In the genomic region with DNA sequence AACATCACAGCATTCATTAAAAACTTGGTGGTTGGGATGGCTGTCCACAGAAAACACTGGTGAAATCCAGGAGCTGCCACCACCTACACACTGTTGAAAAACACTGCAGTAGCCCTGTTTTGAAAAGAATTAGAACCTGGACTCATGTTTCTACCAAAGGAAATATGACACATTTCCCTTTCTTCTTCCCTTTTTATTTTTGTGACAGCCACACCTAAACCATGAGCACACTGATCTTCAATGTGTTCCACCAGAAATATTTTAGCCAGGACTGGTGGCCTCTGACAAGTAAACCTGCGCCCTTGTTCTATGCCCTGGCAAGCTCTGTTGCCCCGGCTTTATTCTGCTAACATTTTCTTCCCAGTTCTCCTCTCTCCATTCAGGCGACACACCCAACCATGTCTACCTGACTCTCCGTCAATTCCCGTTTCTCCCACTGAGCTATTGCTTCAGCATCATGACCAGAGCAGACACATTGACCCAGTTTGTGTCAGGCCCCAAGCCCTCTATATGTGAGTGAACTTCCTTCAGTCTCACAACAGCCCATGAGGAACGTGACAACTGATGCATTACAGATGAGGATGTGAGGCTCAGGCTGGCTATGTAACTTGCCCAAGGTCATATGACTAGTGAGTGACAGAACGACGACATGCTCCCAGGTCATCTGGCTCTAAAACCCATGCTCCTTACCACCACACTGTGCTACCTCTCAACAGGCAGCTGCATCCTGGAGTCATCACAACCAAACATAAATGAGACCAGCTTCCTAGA, we compare ENCODE assay signal across 1 cellular context.
TF ChIP-seq lines count a peak whose summit lies in the region.

No MANE protein-coding gene starts in this region.

TF ChIP-seq in liver, 16 proteins besides CTCF, POLR2A, EP300 and RAD21 (continued from another document):
- no peak for TF ChIP-seq HNF4A (conservative IDR thresholded peaks at IDR 0.05)
- TF ChIP-seq ZBTB33 (IDR thresholded peaks at IDR 0.05): no peak
- TF ChIP-seq FOXA2 (IDR thresholded peaks at IDR 0.05): no peak
- TF ChIP-seq YY1 (IDR thresholded peaks at IDR 0.05): no peak
- no peak for TF ChIP-seq JUND (IDR thresholded peaks at IDR 0.05)
- TF ChIP-seq SP1 (IDR thresholded peaks at IDR 0.05): no peak
- TF ChIP-seq, protein P1, sequence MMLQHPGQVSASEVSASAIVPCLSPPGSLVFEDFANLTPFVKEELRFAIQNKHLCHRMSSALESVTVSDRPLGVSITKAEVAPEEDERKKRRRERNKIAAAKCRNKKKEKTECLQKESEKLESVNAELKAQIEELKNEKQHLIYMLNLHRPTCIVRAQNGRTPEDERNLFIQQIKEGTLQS (IDR thresholded peaks at IDR 0.05): no peak
- no peak for TF ChIP-seq RXRA (IDR thresholded peaks at IDR 0.05)
- TF ChIP-seq TAF1 (conservative IDR thresholded peaks at IDR 0.05): no peak
- no peak for TF ChIP-seq FOXA1 (IDR thresholded peaks at IDR 0.05)
- TF ChIP-seq EGR1 (IDR thresholded peaks at IDR 0.05; ENCODE audit: low read depth in 2 of 2): no peak
- TF ChIP-seq HNF4G (IDR thresholded peaks at IDR 0.05): no peak
- TF ChIP-seq, protein P2, sequence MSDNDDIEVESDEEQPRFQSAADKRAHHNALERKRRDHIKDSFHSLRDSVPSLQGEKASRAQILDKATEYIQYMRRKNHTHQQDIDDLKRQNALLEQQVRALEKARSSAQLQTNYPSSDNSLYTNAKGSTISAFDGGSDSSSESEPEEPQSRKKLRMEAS (IDR thresholded peaks at IDR 0.05): no peak
TF ChIP-seq in liver: peak in this region for 0.
